28 cellular contexts compared by ENCODE assay signal in genomic region chr12:111390894-111391293, GRCh38. TPM values are rescaled to one million over a fixed set of nuclear protein-coding genes. Genes with fewer than 3 reads are reported as not detected.
DNase-seq lines count a peak whose midpoint lies in the region; ATAC-seq, FAIRE-seq and TF ChIP-seq lines count a peak whose summit lies in the region.
"Had no signal": no experiment of that assay in that cellular context is flagged by ENCODE, and none has a peak within 500 bp of the region (broad histone marks: within the 10 kb centered on the region; RNA-seq: fewer than 3 reads in every experiment).

No MANE protein-coding gene starts in this region.

- H3K4me1 Mint-ChIP-seq in natural killer cell: no peaks in the 10 kb centered on the region
- no peaks in the 10 kb centered on the region for H3K4me1 Mint-ChIP-seq in natural killer cell treated with Interleukin-12 subunit alpha and Interleukin-12 subunit beta and Interleukin-15 and Interleukin-18, amount 100 ng/mL, for 72 hours (ENCODE audit: low read depth in 2 of 2)
- H3K4me1 Mint-ChIP-seq: CD4-positive, alpha-beta memory T cell; CD4-positive, CD25-positive, alpha-beta regulatory T cell; CD8-positive, alpha-beta memory T cell had no signal

- peak in 2 of 3 donors; percentile 53 to 85 for ATAC-seq in natural killer cell
- no peak for ATAC-seq in natural killer cell treated with Interleukin-12 subunit alpha and Interleukin-12 subunit beta and Interleukin-15 and Interleukin-18, amount 100 ng/mL, for 72 hours
- no peak for ATAC-seq in activated CD4-positive, CD25-positive, alpha-beta regulatory T cell treated with anti-CD3 and anti-CD28 coated beads, Interleukin-2, amount 50 U/mL, for 24 hours
- ATAC-seq: A549, GM12878 had no signal

- no peak overlapping the region for H3K4me3 Mint-ChIP-seq in natural killer cell
- no peak overlapping the region for H3K4me3 Mint-ChIP-seq in natural killer cell treated with Interleukin-12 subunit alpha and Interleukin-12 subunit beta and Interleukin-15 and Interleukin-18, amount 100 ng/mL, for 72 hours
- H3K4me3 Mint-ChIP-seq: B cell; CD4-positive, alpha-beta memory T cell; CD4-positive, CD25-positive, alpha-beta regulatory T cell; CD8-positive, alpha-beta memory T cell had no signal

- peaks cover 4% of the 10 kb centered on the region for H3K27me3 ChIP-seq in osteoblast (ENCODE audit: insufficient read depth, low read length)
- H3K27me3 ChIP-seq in ascending aorta: no peaks in the 10 kb centered on the region
- H3K27me3 ChIP-seq: BLaER1 treated with 17β-estradiol and CSF1 and Interleukin-3, amounts not matched to agents 10 nM and 100 nM had no signal

- H3K27ac Mint-ChIP-seq in natural killer cell: no peak overlapping the region
- H3K27ac Mint-ChIP-seq in natural killer cell treated with Interleukin-12 subunit alpha and Interleukin-12 subunit beta and Interleukin-15 and Interleukin-18, amount 100 ng/mL, for 72 hours: no peak overlapping the region
- H3K27ac Mint-ChIP-seq: B cell; CD4-positive, alpha-beta memory T cell; CD4-positive, CD25-positive, alpha-beta regulatory T cell had no signal

- TF ChIP-seq POLR2A in H54 (IDR thresholded peaks at IDR 0.05; ENCODE audit: low read depth, low read length): no peak

- H4K20me1 ChIP-seq in osteoblast (ENCODE audit: insufficient read depth, low read length): no peaks in the 10 kb centered on the region

- intact Hi-C loops in natural killer cell (cut with micrococcal nuclease): no loop called here
- intact Hi-C loops in ascending aorta (cut with DNase I): no loop called here

- H3K4me2 ChIP-seq in osteoblast (ENCODE audit: insufficient read depth, low read length): no peak overlapping the region
- H3K4me2 ChIP-seq: A549 had no signal

- H3K36me3 ChIP-seq in osteoblast (ENCODE audit: insufficient read depth, low read length): no peaks in the 10 kb centered on the region
- H3K36me3 ChIP-seq in ascending aorta: no peaks in the 10 kb centered on the region
- H3K36me3 ChIP-seq: BLaER1 treated with 17β-estradiol and CSF1 and Interleukin-3, amounts not matched to agents 10 nM and 100 nM had no signal

- H3K27ac ChIP-seq in osteoblast (ENCODE audit: low read depth, low read length) (no peak overlapping the region), ascending aorta (no peak overlapping the region)
- H3K27ac ChIP-seq: 22Rv1, A549, C4-2B had no signal

- H3K4me3 ChIP-seq in osteoblast (ENCODE audit: insufficient read depth, low read length): no peak overlapping the region
- H3K4me3 ChIP-seq in ascending aorta: no peak overlapping the region
- H3K4me3 ChIP-seq: A549; BLaER1 treated with 17β-estradiol and CSF1 and Interleukin-3, amounts not matched to agents 10 nM and 100 nM; GM12878 had no signal

- H3K36me3 Mint-ChIP-seq in natural killer cell: no peaks in the 10 kb centered on the region
- H3K36me3 Mint-ChIP-seq in natural killer cell treated with Interleukin-12 subunit alpha and Interleukin-12 subunit beta and Interleukin-15 and Interleukin-18, amount 100 ng/mL, for 72 hours: no peaks in the 10 kb centered on the region
- H3K36me3 Mint-ChIP-seq: CD4-positive, alpha-beta memory T cell; CD4-positive, CD25-positive, alpha-beta regulatory T cell; CD8-positive, alpha-beta memory T cell had no signal

- FAIRE-seq in H54 (lab: Jason Lieb, UNC): no peak
- FAIRE-seq: A549, GM12878, GM12892, GM18507 had no signal

- no peaks in the 10 kb centered on the region for H3K9me3 Mint-ChIP-seq in natural killer cell
- H3K9me3 Mint-ChIP-seq in natural killer cell treated with Interleukin-12 subunit alpha and Interleukin-12 subunit beta and Interleukin-15 and Interleukin-18, amount 100 ng/mL, for 72 hours: no peaks in the 10 kb centered on the region
- H3K9me3 Mint-ChIP-seq: CD4-positive, alpha-beta memory T cell; CD4-positive, CD25-positive, alpha-beta regulatory T cell had no signal

- peaks cover 0 to 9% of the 10 kb centered on the region in 2 donors for H3K27me3 Mint-ChIP-seq in natural killer cell (ENCODE audit: low read depth in 2 of 2)
- peaks cover 3 to 8% of the 10 kb centered on the region in 2 donors for H3K27me3 Mint-ChIP-seq in natural killer cell treated with Interleukin-12 subunit alpha and Interleukin-12 subunit beta and Interleukin-15 and Interleukin-18, amount 100 ng/mL, for 72 hours
- H3K27me3 Mint-ChIP-seq: B cell; CD4-positive, alpha-beta memory T cell had no signal

- H3K4me1 ChIP-seq in osteoblast (ENCODE audit: insufficient read depth, low read length) (no peaks in the 10 kb centered on the region), ascending aorta (no peaks in the 10 kb centered on the region)
- H3K4me1 ChIP-seq: A549 had no signal

- H3K9me3 ChIP-seq in osteoblast (ENCODE audit: low read depth, low read length) (no peaks in the 10 kb centered on the region), ascending aorta (no peaks in the 10 kb centered on the region)
- H3K9me3 ChIP-seq: A549; BLaER1 treated with 17β-estradiol and CSF1 and Interleukin-3, amounts not matched to agents 10 nM and 100 nM had no signal

- no peaks in the 10 kb centered on the region for H3K79me2 ChIP-seq in osteoblast (ENCODE audit: insufficient read depth, low read length)

- no peak overlapping the region for H2AFZ ChIP-seq in osteoblast (ENCODE audit: low read length)

- DNase-seq in natural killer cell: no peak
- no peak for DNase-seq in natural killer cell treated with Interleukin-12 subunit alpha and Interleukin-12 subunit beta and Interleukin-15 and Interleukin-18, amount 100 ng/mL, for 72 hours (ENCODE audit: low spot score)
- peak; percentile 9 for DNase-seq in MV-4-11 (lab: John Stamatoyannopoulos, UW)
- peak; percentile 5 for DNase-seq in iPS-NIHi7 (ENCODE audit: extremely low spot score)
- peak; percentile 32 for DNase-seq in osteoblast (ENCODE audit: insufficient read length, low spot score, missing footprints)
- DNase-seq in ascending aorta (ENCODE audit: low spot score in 2 of 2): no peak
- DNase-seq in H54 (ENCODE audit: insufficient read length, low spot score): no peak
- DNase-seq: AML-193; CD4-positive, alpha-beta memory T cell; CD4-positive, CD25-positive, alpha-beta regulatory T cell; CD8-positive, alpha-beta memory T cell; COR-L47; DMS 273 treated with DMSO at 0.1 percent for 48 hours; DMS153; DMS53; DMS79; DND-41; EL; GDM1 had no signal

- TF ChIP-seq CTCF in natural killer cell (IDR thresholded peaks at IDR 0.05) (no peak), osteoblast (IDR thresholded peaks at IDR 0.05; ENCODE audit: extremely low read depth, low read depth, low read length) (no peak), ascending aorta (IDR thresholded peaks at IDR 0.05) (no peak)

RNA-seq across cellular contexts. Expression of gene SH2B3, which starts 14.8 kb away (rescaled TPM):
- 10 to 100 TPM; 68.1 to 81.3 (median 68.4) TPM for total RNA-seq in natural killer cell
- total RNA-seq in natural killer cell treated with Interleukin-12 subunit alpha and Interleukin-12 subunit beta and Interleukin-15 and Interleukin-18, amount 100 ng/mL, for 72 hours: 10 to 100 TPM in 1 of 2 donors, 1 to 10 TPM in 1; 10.0 to 12.2 TPM
- 32.4 and 51.4 TPM in 2 replicates for total RNA-seq in osteoblast
- total RNA-seq in ascending aorta: 124 TPM

RNA-seq across cellular contexts. Expression of gene PHETA1, which starts 22.0 kb away (rescaled TPM):
- total RNA-seq in natural killer cell: 1 to 10 TPM; 3.4 to 3.8 (median 3.5) TPM
- total RNA-seq in natural killer cell treated with Interleukin-12 subunit alpha and Interleukin-12 subunit beta and Interleukin-15 and Interleukin-18, amount 100 ng/mL, for 72 hours: 1 to 10 TPM; 2.1 to 2.2 TPM
- 8.3 and 9.1 TPM in 2 replicates for total RNA-seq in osteoblast
- 12.9 TPM for total RNA-seq in ascending aorta

Comparison
In these comparisons a context has a peak if more than half of its experiments do, and no peak if none do; other contexts are left out.
1. ATAC-seq: peak in natural killer cell (2 of 3); none in natural killer cell treated with Interleukin-12 subunit alpha and Interleukin-12 subunit beta and Interleukin-15 and Interleukin-18, amount 100 ng/mL, for 72 hours (0 of 2) and activated CD4-positive, CD25-positive, alpha-beta regulatory T cell treated with anti-CD3 and anti-CD28 coated beads, Interleukin-2, amount 50 U/mL, for 24 hours (0 of 2).
2. DNase-seq: peak in MV-4-11 (single experiment), iPS-NIHi7 (single experiment) and osteoblast (single experiment); none in natural killer cell (single experiment), natural killer cell treated with Interleukin-12 subunit alpha and Interleukin-12 subunit beta and Interleukin-15 and Interleukin-18, amount 100 ng/mL, for 72 hours (single experiment), ascending aorta (0 of 2) and H54 (single experiment).